9 cellular contexts compared by ENCODE assay signal in genomic region chr11:96314326-96315050, GRCh38. TPM values are rescaled to one million over a fixed set of nuclear protein-coding genes. Genes with fewer than 3 reads are reported as not detected.
A peak's percentile ranks its signal among the peaks of the same experiment; 100 is the strongest.
DNase-seq lines count a peak whose midpoint lies in the region; ATAC-seq and TF ChIP-seq lines count a peak whose summit lies in the region.
"Had no signal": no experiment of that assay in that cellular context is flagged by ENCODE, and none has a peak within 500 bp of the region (broad histone marks: within the 10 kb centered on the region; RNA-seq: fewer than 3 reads in every experiment).

No MANE protein-coding gene starts in this region.

- TF ChIP-seq CTCF in mammary epithelial cell (conservative IDR thresholded peaks at IDR 0.05 in 1 of 2, IDR thresholded peaks at IDR 0.05 in 1 of 2; ENCODE audit: extremely low read depth in 1 of 2, insufficient read depth in 1 of 2, low read depth in 1 of 2, low read length in 2 of 2) (no peak), uterus (IDR thresholded peaks at IDR 0.05) (no peak)

- peak overlapping the region; percentile 53 for H2AFZ ChIP-seq in mammary epithelial cell (ENCODE audit: low read depth, low read length)

- peaks cover 23% of the 10 kb centered on the region for H3K36me3 Mint-ChIP-seq in activated naive CD4-positive, alpha-beta T cell treated with anti-CD3 and anti-CD28 coated beads for 36 hours (ENCODE audit: low read depth)

- H4K8ac ChIP-seq in mesendoderm (ENCODE audit: low read depth, low read length): no peak overlapping the region

- no peak overlapping the region for H3K4me3 Mint-ChIP-seq in activated naive CD4-positive, alpha-beta T cell treated with anti-CD3 and anti-CD28 coated beads for 36 hours

- no peak overlapping the region for H2BK5ac ChIP-seq in mesendoderm (ENCODE audit: low read length)

- H3K18ac ChIP-seq in mesendoderm (ENCODE audit: low read length): peak overlapping the region; percentile 71

- H3K56ac ChIP-seq in mesendoderm (ENCODE audit: low read length): no peak overlapping the region

- no peak overlapping the region for H2BK120ac ChIP-seq in mesendoderm (ENCODE audit: low read depth, low read length)

- H3K27me3 Mint-ChIP-seq in activated naive CD4-positive, alpha-beta T cell treated with anti-CD3 and anti-CD28 coated beads for 36 hours (ENCODE audit: low read depth): no peaks in the 10 kb centered on the region

- peak overlapping the region; percentile 7 for H3K4ac ChIP-seq in mesendoderm (ENCODE audit: low read depth, low read length)

- no peaks in the 10 kb centered on the region for H3K9me3 Mint-ChIP-seq in activated naive CD4-positive, alpha-beta T cell treated with anti-CD3 and anti-CD28 coated beads for 36 hours

- no peak overlapping the region for H4K5ac ChIP-seq in mesendoderm (ENCODE audit: low read length)

- peak overlapping the region; percentile 84 for H3K27ac ChIP-seq in mammary epithelial cell (ENCODE audit: insufficient read depth, low read depth, low read length)
- H3K27ac ChIP-seq in mesendoderm (ENCODE audit: low read depth, low read length): no peak overlapping the region
- H3K27ac ChIP-seq in uterus: peak overlapping the region; percentile 0 to 62

- intact Hi-C loops in activated naive CD4-positive, alpha-beta T cell treated with anti-CD3 and anti-CD28 coated beads for 36 hours (cut with micrococcal nuclease): no loop called here
- intact Hi-C loops in mammary epithelial cell (cut with micrococcal nuclease) (loop anchor here (2.0 kb wide), 1 partner anchor 24 kb away; no protein-coding TSS in a partner anchor), uterus (cut with DNase I; ENCODE audit: low total_unique reads) (no loop called here)

- H4K20me1 ChIP-seq in mammary epithelial cell (ENCODE audit: insufficient read depth, low read length): no peaks in the 10 kb centered on the region

- BruUV-seq in mammary epithelial cell (replicated peaks; lab: Mats Ljungman, UMichigan): TSS peak; percentile 91

- DNase-seq in activated naive CD4-positive, alpha-beta T cell treated with anti-CD3 and anti-CD28 coated beads for 36 hours: no peak
- no peak for DNase-seq in activated naive CD4-positive, alpha-beta T cell (lab: John Stamatoyannopoulos, UW)
- DNase-seq in mammary epithelial cell: peak; percentile 49
- no peak for DNase-seq in mesendoderm
- DNase-seq in uterus: no peak
- no peak for DNase-seq in DMS114 treated with DMSO at 0.1 percent for 48 hours (lab: John Stamatoyannopoulos, UW; ENCODE audit: unreplicated experiment)
- DNase-seq in HuH-7.5 (ENCODE audit: low spot score): no peak
- DNase-seq: COR-L47 had no signal

- peak overlapping the region; percentile 56 for H3K9ac ChIP-seq in mammary epithelial cell (ENCODE audit: insufficient read depth, low read length)
- no peak overlapping the region for H3K9ac ChIP-seq in mesendoderm (ENCODE audit: low read length)

- dilution Hi-C loops in mammary epithelial cell (cut with HindIII; ENCODE audit: low sequenced_read_pairs): loop anchor here (5.0 kb wide), 2 partner anchors 37 to 97 kb away; no protein-coding TSS in a partner anchor

- in situ Hi-C loops in mammary epithelial cell (cut with MboI; ENCODE audit: low sequenced_read_pairs in 2 of 2): no loop called here

- no peaks in the 10 kb centered on the region for H3K79me1 ChIP-seq in mesendoderm (ENCODE audit: low read length)

- H3K79me2 ChIP-seq in mammary epithelial cell (ENCODE audit: insufficient read depth, low read length): peaks cover 69% of the 10 kb centered on the region
- H3K79me2 ChIP-seq in mesendoderm (ENCODE audit: control insufficient read depth, insufficient read depth, low read length): no peaks in the 10 kb centered on the region

- H3K4me3 ChIP-seq in mammary epithelial cell (replicated peaks in 1 of 3; ENCODE audit: insufficient read depth in 1 of 3, low read depth in 2 of 3, low read length in 3 of 3) (no peak overlapping the region), mesendoderm (ENCODE audit: low read length) (no peak overlapping the region), uterus (no peak overlapping the region)

- no peak for TF ChIP-seq POLR2A in uterus (IDR thresholded peaks at IDR 0.05)

- H3K4me1 ChIP-seq in mammary epithelial cell (ENCODE audit: insufficient read depth, low read length) (peaks cover 85% of the 10 kb centered on the region), mesendoderm (ENCODE audit: control insufficient read depth, low read depth, low read length) (no peaks in the 10 kb centered on the region), uterus (peaks cover 0 to 6% of the 10 kb centered on the region in 2 donors)

- no peak overlapping the region for H2AK5ac ChIP-seq in mesendoderm (ENCODE audit: low read length)

- H2BK15ac ChIP-seq in mesendoderm (replicated peaks; ENCODE audit: low read depth): no peak overlapping the region

- peak overlapping the region; percentile 63 for H3K4me2 ChIP-seq in mammary epithelial cell (ENCODE audit: insufficient read depth, low read depth, low read length)
- H3K4me2 ChIP-seq in mesendoderm (ENCODE audit: low read length): no peak overlapping the region

- H3K36me3 ChIP-seq in mammary epithelial cell (ENCODE audit: insufficient read depth, low read length) (no peaks in the 10 kb centered on the region), mesendoderm (ENCODE audit: control insufficient read depth, insufficient read depth, low read length) (no peaks in the 10 kb centered on the region), uterus (no peaks in the 10 kb centered on the region)

- ATAC-seq in GM19452 (IDR thresholded peaks at IDR 0.05; ENCODE audit: unreplicated experiment): no peak

- H3K27ac Mint-ChIP-seq in activated naive CD4-positive, alpha-beta T cell treated with anti-CD3 and anti-CD28 coated beads for 36 hours: peak overlapping the region; percentile 6

- WGBS in mammary epithelial cell (ENCODE audit: low coverage, missing lambda C conversion rate): 10% methylated on average over 3 of the region's 4 CpGs
- no CpG with 5 or more reads among the region's 4 CpGs for WGBS in mesendoderm (ENCODE audit: extremely low coverage, insufficient coverage, low lambda C conversion rate)

- CTCF ChIA-PET in activated naive CD4-positive, alpha-beta T cell treated with anti-CD3 and anti-CD28 coated beads for 36 hours (lab: Charles Lee): interaction anchor here (0.6 to 3.7 kb wide), 6 partner anchors 21 to 63 kb away, joined by 3 to 14 read pairs (median 4); partner anchors contain the start of gene MAML2
- CTCF ChIA-PET in mammary epithelial cell (lab: Charles Lee; ENCODE audit: low non-redundant PET): interaction anchor here (0.5 to 0.7 kb wide), 2 partner anchors 25 to 145 kb away, joined by 3 read pairs; no protein-coding TSS in a partner anchor

- H3K9me3 ChIP-seq in mammary epithelial cell (replicated peaks; ENCODE audit: insufficient read depth, low read length): no peaks in the 10 kb centered on the region
- H3K9me3 ChIP-seq in uterus: no peaks in the 10 kb centered on the region

- H3K23ac ChIP-seq in mesendoderm (ENCODE audit: low read length): no peak overlapping the region

- peaks cover 88% of the 10 kb centered on the region for H3K4me1 Mint-ChIP-seq in activated naive CD4-positive, alpha-beta T cell treated with anti-CD3 and anti-CD28 coated beads for 36 hours (ENCODE audit: low read depth)

- H3K27me3 ChIP-seq in mammary epithelial cell (ENCODE audit: insufficient read depth, low read length) (no peaks in the 10 kb centered on the region), mesendoderm (ENCODE audit: insufficient read depth, low read length, poor library complexity) (no peaks in the 10 kb centered on the region), uterus (no peaks in the 10 kb centered on the region)

RNA-seq across cellular contexts. Expression of gene MAML2, which starts 28.5 kb away (rescaled TPM):
- total RNA-seq in activated naive CD4-positive, alpha-beta T cell treated with anti-CD3 and anti-CD28 coated beads for 36 hours: 10 to 100 TPM; 26.6 to 28.1 TPM
- total RNA-seq in mammary epithelial cell (10 to 100 TPM in 1 of 2 donors, 1 to 10 TPM in 1; 9.5 to 14.2 TPM), uterus (10 to 100 TPM in 3 of 4 donors, 1 to 10 TPM in 1; 8.2 to 35.9 (median 19.8) TPM)
- 7.5 TPM for polyA plus RNA-seq in mammary epithelial cell
- 15.6 TPM for polyA minus RNA-seq in mammary epithelial cell
- polyA plus RNA-seq in mesendoderm (2013, experiment 1 of 2): 2.9 TPM
- polyA plus RNA-seq in mesendoderm (2013, experiment 2 of 2): 3.1 TPM
